Comparison of ENCODE assay signal across 15 cellular contexts in the genomic region with DNA sequence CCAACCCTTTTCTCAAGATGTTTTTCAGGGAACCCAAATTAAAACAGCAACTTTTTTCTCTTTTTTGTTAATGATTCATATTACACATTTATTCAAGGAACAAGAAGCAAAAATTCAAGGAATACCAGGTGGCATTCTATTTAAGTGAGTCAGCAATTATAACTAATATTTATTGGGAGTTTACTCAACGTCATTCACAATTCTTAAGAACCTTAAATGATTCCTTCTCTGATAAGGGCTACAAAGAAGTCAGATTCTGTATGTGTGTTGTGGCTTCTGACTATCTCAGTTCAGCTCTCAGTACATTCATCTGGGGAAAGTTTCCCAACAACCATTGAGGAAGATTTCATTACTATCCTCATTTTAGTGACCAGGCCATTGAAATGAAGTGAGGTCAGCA.
"Had no signal": no experiment of that assay in that cellular context is flagged by ENCODE, and none has a peak within 500 bp of the region (broad histone marks: within the 10 kb centered on the region; RNA-seq: fewer than 3 reads in every experiment).

No MANE protein-coding gene starts in this region.

- H3K27ac Mint-ChIP-seq: activated naive CD4-positive, alpha-beta T cell treated with anti-CD3 and anti-CD28 coated beads, Interleukin-2, amount 50 U/mL, for 24 hours; T-helper 2 cell treated with Interferon-gamma antibody and Interleukin-4, amounts not matched to agents 5 μg/mL and 100 μg/mL, for 36 hours had no signal

- DNase-seq: activated CD4-positive, alpha-beta T cell treated with anti-CD3 and anti-CD28 coated beads, Interleukin-2, amount 50 U/mL, for 4 hours; activated CD4-positive, CD25-positive, alpha-beta regulatory T cell treated with anti-CD3 and anti-CD28 coated beads, Interleukin-2, amount 50 U/mL, for 72 hours; activated T-cell treated with anti-CD3 and anti-CD28 coated beads, Interleukin-2, amount 50 U/mL, for 1 hour; amniotic stem cell; hippocampal formation; psoas muscle; sigmoid colon; stimulated activated CD4-positive, alpha-beta T cell treated with anti-CD3 and anti-CD28 coated beads, Interleukin-12 subunit alpha, Interleukin-12 subunit beta, amount 100 ng/mL, for 4 hours; stimulated activated CD4-positive, alpha-beta T cell treated with anti-CD3 and anti-CD28 coated beads, Interleukin-2, amount 100 ng/mL, for 48 hours; stimulated activated naive CD4-positive, alpha-beta T cell treated with Interleukin-2 at 50 U/mL for 16 hours; SW 1271; upper lobe of left lung had no signal

- H3K4me3 ChIP-seq: psoas muscle, sigmoid colon, upper lobe of left lung had no signal

- H3K36me3 ChIP-seq: sigmoid colon, upper lobe of left lung had no signal

- H3K9me3 ChIP-seq: psoas muscle, sigmoid colon, upper lobe of left lung had no signal

- H3K4me3 Mint-ChIP-seq: activated naive CD4-positive, alpha-beta T cell treated with anti-CD3 and anti-CD28 coated beads, Interleukin-2, amount 50 U/mL, for 24 hours; T-helper 2 cell treated with Interferon-gamma antibody and Interleukin-4, amounts not matched to agents 5 μg/mL and 100 μg/mL, for 36 hours had no signal

- H3K36me3 Mint-ChIP-seq: activated naive CD4-positive, alpha-beta T cell treated with anti-CD3 and anti-CD28 coated beads, Interleukin-2, amount 50 U/mL, for 24 hours had no signal

- H3K27me3 ChIP-seq: sigmoid colon, upper lobe of left lung had no signal

- H3K9me3 Mint-ChIP-seq: activated naive CD4-positive, alpha-beta T cell treated with anti-CD3 and anti-CD28 coated beads, Interleukin-2, amount 50 U/mL, for 24 hours; T-helper 2 cell treated with Interferon-gamma antibody and Interleukin-4, amounts not matched to agents 5 μg/mL and 100 μg/mL, for 36 hours had no signal

- ATAC-seq: left lobe of liver, psoas muscle had no signal

- H3K27ac ChIP-seq: psoas muscle, upper lobe of left lung had no signal
